Comparison of ENCODE assay signal across 8 cellular contexts in the genomic region with DNA sequence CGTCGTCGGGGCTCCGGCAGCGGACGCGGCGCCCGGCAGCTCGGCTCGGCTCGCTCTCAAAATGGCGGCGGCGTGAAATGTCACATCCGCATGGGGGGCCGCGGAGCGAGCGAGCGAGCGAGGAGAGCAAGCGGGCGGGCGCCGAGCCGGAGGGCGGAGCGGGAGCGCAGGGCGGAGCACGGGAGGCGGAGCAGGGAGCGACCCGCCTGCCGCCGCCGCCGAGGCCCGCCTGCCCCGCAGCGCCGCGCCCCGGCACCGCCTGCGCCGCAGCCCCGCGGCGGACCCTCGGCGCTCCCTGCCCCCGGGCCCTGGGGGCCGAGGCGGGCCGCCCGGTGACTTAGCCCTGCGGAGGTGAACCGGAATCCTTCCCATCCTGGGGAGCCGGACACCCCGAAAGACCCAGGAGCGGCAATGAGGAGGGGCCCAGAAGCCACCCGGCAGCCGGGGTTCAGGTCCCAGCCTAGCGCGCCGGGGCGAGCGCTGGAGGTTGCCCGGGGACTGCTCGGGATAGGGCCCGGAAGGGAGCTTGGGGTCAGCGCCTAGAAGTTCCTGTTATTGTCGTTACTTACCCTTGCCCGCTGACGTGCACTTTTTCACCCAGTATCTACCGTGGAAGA. TPM values are rescaled to one million over a fixed set of nuclear protein-coding genes. Genes with fewer than 3 reads are reported as not detected.
DNase-seq lines count a peak whose midpoint lies in the region; ATAC-seq lines count a peak whose summit lies in the region.

A gene (minus strand): TSS at position 82 of the 617 bp plus-strand sequence. CDS start 621 bp downstream, outside the sequence.

- H3K27ac Mint-ChIP-seq in CD4-positive, alpha-beta memory T cell: peak within 1 kb of the TSS; percentile 6 to 98 (median 82)
- H3K27ac Mint-ChIP-seq in memory B cell: peak within 1 kb of the TSS; percentile 95

- ATAC-seq in GM19455 (IDR thresholded peaks at IDR 0.05; ENCODE audit: unreplicated experiment) (peak; percentile 69), memory B cell (ENCODE audit: low read depth) (peak; percentile 72)

- H3K4me3 Mint-ChIP-seq in CD4-positive, alpha-beta memory T cell: peak within 1 kb of the TSS; percentile 86 to 98 (median 94)
- peak within 1 kb of the TSS; percentile 89 for H3K4me3 Mint-ChIP-seq in memory B cell

- H3K4me1 ChIP-seq in CD4-positive, alpha-beta memory T cell (ENCODE audit: insufficient read depth, low read length): peaks cover 38% of the 10 kb centered on the region

- H3K4me3 ChIP-seq in CD4-positive, alpha-beta memory T cell (ENCODE audit: low read length in 2 of 2): peak within 1 kb of the TSS; percentile 51 to 67

- H3K4me1 Mint-ChIP-seq in CD4-positive, alpha-beta memory T cell: peaks cover 32 to 47% (median 37%) of the 10 kb centered on the region in 4 donors
- H3K4me1 Mint-ChIP-seq in memory B cell: peaks cover 29% of the 10 kb centered on the region

- H3K27me3 ChIP-seq in CD4-positive, alpha-beta memory T cell (ENCODE audit: insufficient read depth, low read length): no peaks in the 10 kb centered on the region

- peak; percentile 91 to 92 (median 91) for DNase-seq in CD4-positive, alpha-beta memory T cell
- peak; percentile 79 for DNase-seq in HK-2 (ENCODE audit: unreplicated experiment)
- peak; percentile 92 for DNase-seq in NCI-H82 (lab: John Stamatoyannopoulos, UW)
- peak; percentile 85 to 89 for DNase-seq in activated CD8-positive, alpha-beta memory T cell treated with anti-CD3 and anti-CD28 coated beads for 1 hour (ENCODE audit: extremely low read depth in 1 of 2, low read depth in 1 of 2)
- DNase-seq in effector CD8-positive, alpha-beta T cell (lab: John Stamatoyannopoulos, UW): peak; percentile 86
- DNase-seq in memory B cell (ENCODE audit: low spot score in 2 of 2): peak; percentile 89 to 90
- DNase-seq in stimulated activated CD8-positive, alpha-beta memory T cell treated with anti-CD3 and anti-CD28 coated beads, Interleukin-12 subunit alpha, Interleukin-12 subunit beta, amount 100 ng/mL, for 24 hours (ENCODE audit: extremely low read depth): peak; percentile 82

- peak within 1 kb of the TSS; percentile 65 for H3K27ac ChIP-seq in CD4-positive, alpha-beta memory T cell (ENCODE audit: low read depth, low read length)

- no peaks in the 10 kb centered on the region for H3K27me3 Mint-ChIP-seq in CD4-positive, alpha-beta memory T cell
- H3K27me3 Mint-ChIP-seq in memory B cell: no peaks in the 10 kb centered on the region

- peaks cover 0 to 7% of the 10 kb centered on the region in 2 donors for H3K36me3 Mint-ChIP-seq in CD4-positive, alpha-beta memory T cell
- H3K36me3 Mint-ChIP-seq in memory B cell: no peaks in the 10 kb centered on the region

- no peaks in the 10 kb centered on the region for H3K9me3 ChIP-seq in CD4-positive, alpha-beta memory T cell (ENCODE audit: control insufficient read depth in 1 of 2, low read length in 2 of 2)

- no peaks in the 10 kb centered on the region for H3K36me3 ChIP-seq in CD4-positive, alpha-beta memory T cell (ENCODE audit: insufficient read depth, low read length)

- intact Hi-C loops in CD4-positive, alpha-beta memory T cell (cut with micrococcal nuclease): loop anchor here (1.0 to 5.0 kb wide), 7 partner anchors 42 to 1778 kb away; a partner anchor contains a TSS

- peaks cover 0 to 3% (median 0%) of the 10 kb centered on the region in 8 donors for H3K9me3 Mint-ChIP-seq in CD4-positive, alpha-beta memory T cell
- H3K9me3 Mint-ChIP-seq in memory B cell: no peaks in the 10 kb centered on the region

- CTCF ChIA-PET in CD4-positive, alpha-beta memory T cell (lab: Charles Lee; ENCODE audit: partially characterized antibody): interaction anchor here (0.6 kb wide), 1 partner anchor 28 kb away, joined by 4 read pairs; no protein-coding TSS in a partner anchor

- POLR2A ChIA-PET in CD4-positive, alpha-beta memory T cell (lab: Charles Lee; ENCODE audit: partially characterized antibody): interaction anchor here (1.1 to 1.8 kb wide), 7 partner anchors 9 to 128 kb away, joined by 3 to 21 read pairs (median 5); a partner anchor contains a TSS

RNA-seq across cellular contexts. Expression of the gene that starts here (rescaled TPM):
- 100 to 1,000 TPM; 194 to 206 TPM for total RNA-seq in CD4-positive, alpha-beta memory T cell
- 10 to 100 TPM in 1 of 2 donors, 1 to 10 TPM in 1; 4.8 to 17.8 TPM for polyA plus RNA-seq in CD4-positive, alpha-beta memory T cell

Comparison
In these comparisons a context has a peak if more than half of its experiments do, and no peak if none do; other contexts are left out.
1. Peak in every context shown above with its lines: DNase-seq, ATAC-seq, H3K4me3 ChIP-seq and H3K27ac ChIP-seq.